ENCODE assay signal across 1 cellular context in genomic region chr17:8222630-8223355, GRCh38.
TF ChIP-seq lines count a peak whose summit lies in the region.

No MANE protein-coding gene starts in this region.

TF ChIP-seq in K562, 482 proteins besides CTCF, POLR2A, EP300 and RAD21 (continued from another document and continues in another):
- TF ChIP-seq ZBTB40 (IDR thresholded peaks at IDR 0.05) (peak; percentile 85), ZBTB40 (CRISPR knock-in tag; IDR thresholded peaks at IDR 0.05) (no peak), KDM5B (IDR thresholded peaks at IDR 0.05; ENCODE audit: insufficient replicate concordance, low read depth, low read length) (peak; percentile 36), ZC3H8 (IDR thresholded peaks at IDR 0.05) (no peak), CTBP1 (IDR thresholded peaks at IDR 0.05; ENCODE audit: borderline replicate concordance) (peak; percentile 14; the same call in 1 of the 2 replicates), ZBTB11 (CRISPR knock-in tag; IDR thresholded peaks at IDR 0.05) (peak; percentile 68 to 93 (median 92); a peak in 4 of 6 replicates), ATF6 (CRISPR knock-in tag; IDR thresholded peaks at IDR 0.05) (no peak), ZNF449 (CRISPR knock-in tag; IDR thresholded peaks at IDR 0.05) (no peak), IRF9 (tag; IDR thresholded peaks at IDR 0.05) (no peak), TBP (optimal IDR thresholded peaks at IDR 0.05; ENCODE audit: low read depth, low read length) (peak; percentile 99), BDP1 (IDR thresholded peaks at IDR 0.05; ENCODE audit: insufficient read depth, insufficient read length) (peak; percentile 72), ELF4 (CRISPR knock-in tag; IDR thresholded peaks at IDR 0.05) (no peak), TCF7 (IDR thresholded peaks at IDR 0.05; ENCODE audit: borderline replicate concordance) (0 out of 2 replicates have a peak, but pooled peaks have one; percentile 30), POLR2G (IDR thresholded peaks at IDR 0.05; ENCODE audit: low read depth, low read length) (peak; percentile 83), BRF1 (IDR thresholded peaks at IDR 0.05; ENCODE audit: borderline replicate concordance, extremely low read depth, insufficient read length) (peak; percentile 65), SP1 (CRISPR knock-in tag; IDR thresholded peaks at IDR 0.05) (peak; percentile 64), GABPA (tag; conservative IDR thresholded peaks at IDR 0.05; ENCODE audit: low read depth) (peak; percentile 88), SMARCA5 (IDR thresholded peaks at IDR 0.05) (0 out of 2 replicates have a peak, but pooled peaks have one; percentile 38), NFIX (CRISPR knock-in tag; IDR thresholded peaks at IDR 0.05; ENCODE audit: low read depth) (no peak), PHF21A (IDR thresholded peaks at IDR 0.05; ENCODE audit: borderline replicate concordance, low read depth) (0 out of 2 replicates have a peak, but pooled peaks have one; percentile 38), ZHX1 (conservative IDR thresholded peaks at IDR 0.05; ENCODE audit: low read length) (no peak), MEIS2 (IDR thresholded peaks at IDR 0.05; ENCODE audit: partially characterized antibody) (no peak), ZBTB43 (CRISPR knock-in tag; IDR thresholded peaks at IDR 0.05) (peak; percentile 82; the same call in 1 of the 2 replicates), CBX2 (IDR thresholded peaks at IDR 0.05; ENCODE audit: insufficient read depth, low read length, poor library complexity, severe bottlenecking) (no peak), RBFOX2 (IDR thresholded peaks at IDR 0.05; ENCODE audit: low read depth, low read length) (peak; percentile 73), ZBTB5 (IDR thresholded peaks at IDR 0.05) (peak; percentile 71), NR2C2 (CRISPR knock-in tag; IDR thresholded peaks at IDR 0.05) (peak; percentile 59; the same call in 1 of the 2 replicates), NR2C2 (tag; IDR thresholded peaks at IDR 0.05) (peak; percentile 3; the same call in 1 of the 2 replicates)
